Comparison of ENCODE assay signal across 8 cellular contexts in the genomic region with DNA sequence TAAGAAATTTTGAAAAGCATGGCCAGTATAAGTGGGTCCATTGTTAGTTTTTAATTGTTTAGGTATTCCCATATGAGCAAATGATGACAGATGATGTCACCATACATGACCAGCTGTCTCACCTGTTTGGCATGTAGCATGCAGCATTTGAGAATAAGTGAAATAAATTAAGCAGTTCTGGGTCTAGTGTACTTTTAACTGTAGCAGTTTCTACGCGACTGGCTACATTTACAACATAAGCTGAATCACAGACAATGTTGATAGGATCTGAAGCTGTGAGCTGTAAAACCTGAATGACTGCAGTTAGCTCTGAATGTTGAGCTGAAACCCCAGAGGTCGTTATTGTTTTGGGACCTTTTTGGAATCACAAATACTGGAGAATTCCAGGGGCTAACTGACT. TPM values are rescaled to one million over a fixed set of nuclear protein-coding genes. Genes with fewer than 3 reads are reported as not detected.
A peak's percentile ranks its signal among the peaks of the same experiment; 100 is the strongest.
DNase-seq lines count a peak whose midpoint lies in the region; FAIRE-seq and TF ChIP-seq lines count a peak whose summit lies in the region.
"Not testable (repeated sequence)": the region's sequence is repeated elsewhere in the genome, so short reads cannot be mapped to it uniquely, and the experiment has no call there.

No MANE protein-coding gene starts in this region.

- CTCF ChIA-PET in Caco-2 (lab: Charles Lee) = interaction anchor here (0.6 to 0.9 kb wide), 2 partner anchors 241 to 365 kb away, joined by 3 read pairs; no protein-coding TSS in a partner anchor

- FAIRE-seq in bronchial epithelial cell (lab: Jason Lieb, UNC); small intestine (lab: Jason Lieb, UNC): not testable (repeated sequence)

- H3K27ac ChIP-seq in small intestine (ENCODE audit: low read depth in 1 of 2, low read length in 1 of 2) = not testable (repeated sequence)

- not testable (repeated sequence) for H3K4me1 ChIP-seq in Caco-2; small intestine (ENCODE audit: control insufficient read depth in 2 of 2, insufficient read depth in 1 of 2, low read depth in 1 of 2, low read length in 1 of 2)

- H3K4me1 Mint-ChIP-seq in Caco-2 (ENCODE audit: low read depth, unreplicated experiment) = not testable (repeated sequence)

- H3K36me3 Mint-ChIP-seq in Caco-2 (ENCODE audit: insufficient read depth, unreplicated experiment) = peaks cover 32% of the 10 kb centered on the region

- H3K36me3 ChIP-seq in Caco-2 (ENCODE audit: control insufficient read depth, insufficient read depth, low read length); bronchial epithelial cell (ENCODE audit: control insufficient read depth, insufficient read depth, low read length); small intestine (ENCODE audit: control insufficient read depth in 2 of 2, insufficient read depth in 2 of 2, low read length in 2 of 2): not testable (repeated sequence)

- H3K9me3 ChIP-seq in Caco-2; small intestine (ENCODE audit: control insufficient read depth, low read depth): not testable (repeated sequence)

- H3K27me3 ChIP-seq in Caco-2 (replicated peaks; ENCODE audit: control insufficient read depth, insufficient read depth, low read length); bronchial epithelial cell (ENCODE audit: control insufficient read depth, insufficient read depth, low read length); small intestine (ENCODE audit: control insufficient read depth in 2 of 2, insufficient read depth in 2 of 2, low read length in 2 of 2): not testable (repeated sequence)

- WGBS in small intestine, 3 donors = 13 to 41% (median 26%) methylated on average over 3 of the region's 3 CpGs

- not testable (repeated sequence) for H3K4me3 Mint-ChIP-seq in Caco-2 (ENCODE audit: unreplicated experiment)

- H3K27me3 Mint-ChIP-seq in Caco-2 (ENCODE audit: insufficient read depth, unreplicated experiment) = not testable (repeated sequence)

- H3K9me3 Mint-ChIP-seq in Caco-2 (ENCODE audit: unreplicated experiment) = peaks cover 17% of the 10 kb centered on the region

- H3K4me3 ChIP-seq in Caco-2 (ENCODE audit: low read depth, low read length); bronchial epithelial cell (ENCODE audit: low read depth, low read length); fibroblast of villous mesenchyme (ENCODE audit: low read depth, low read length); small intestine (ENCODE audit: low read depth in 1 of 2, low read length in 2 of 2): not testable (repeated sequence)

- not testable (repeated sequence) for TF ChIP-seq CTCF in Caco-2 (IDR thresholded peaks at IDR 0.05; ENCODE audit: insufficient read depth in 1 of 2, low read depth in 1 of 2, low read length in 1 of 2, severe bottlenecking in 1 of 2, unreplicated experiment in 1 of 2); bronchial epithelial cell (IDR thresholded peaks at IDR 0.05; ENCODE audit: insufficient read depth, low read length, severe bottlenecking); fibroblast of villous mesenchyme (IDR thresholded peaks at IDR 0.05; ENCODE audit: insufficient read depth, low read depth, low read length)

- intact Hi-C loops in Caco-2 (cut with micrococcal nuclease; ENCODE audit: unreplicated experiment) = not testable (repeated sequence)

- POLR2A ChIA-PET in Caco-2 (lab: Charles Lee) = not testable (repeated sequence)

- DNase-seq in Caco-2 = not testable (repeated sequence)
- DNase-seq in ELR (ENCODE audit: low read depth) (peak; percentile 58), M059J (ENCODE audit: low read depth) (peak; percentile 30), amniotic epithelial cell (ENCODE audit: low read depth) (peak; percentile 7), bronchial epithelial cell (ENCODE audit: low read depth) (peak; percentile 48), fibroblast of villous mesenchyme (ENCODE audit: low read depth) (peak; percentile 27), kidney glomerular epithelial cell (lab: John Stamatoyannopoulos, UW) (peak; percentile 8), small intestine (peak; percentile 27)

- not testable (repeated sequence) for BruUV-seq in Caco-2 (replicated peaks; lab: Mats Ljungman, UMichigan)

- H3K27ac Mint-ChIP-seq in Caco-2 (ENCODE audit: unreplicated experiment) = peak overlapping the region; percentile 25

RNA-seq across cellular contexts. Expression of gene ZNF627, which starts 25.1 kb away (rescaled TPM):
- total RNA-seq in Caco-2 (2022) (8.1 and 9.0 TPM in 2 replicates), bronchial epithelial cell (23.9 and 24.5 TPM in 2 replicates), fibroblast of villous mesenchyme (16.8 and 19.0 TPM in 2 replicates)
- 10.6 and 22.6 TPM in 2 replicates for total RNA-seq in M059J (2014; rRNA removed; shearing (Covaris generic))
- polyA plus RNA-seq in small intestine = 1 to 10 TPM; 3.8 to 6.8 (median 5.1) TPM

RNA-seq across cellular contexts. Expression of gene ACP5, which starts 45.0 kb away (rescaled TPM):
- total RNA-seq in Caco-2 (2022) = 0.48 TPM in 1 of 2 replicates, not detected in the other
- 0.39 and 0.76 TPM in 2 replicates for total RNA-seq in M059J (2014; rRNA removed; shearing (Covaris generic))
- 24.5 and 26.2 TPM in 2 replicates for total RNA-seq in bronchial epithelial cell
- total RNA-seq in fibroblast of villous mesenchyme = 0.43 and 2.3 TPM in 2 replicates
- polyA plus RNA-seq in small intestine = 10 to 100 TPM; 22.8 to 36.2 (median 30.4) TPM
